8 cellular contexts compared by ENCODE assay signal in genomic region chr2:177161741-177162440, GRCh38. TPM values are rescaled to one million over a fixed set of nuclear protein-coding genes. Genes with fewer than 3 reads are reported as not detected.
DNase-seq lines count a peak whose midpoint lies in the region; ATAC-seq and TF ChIP-seq lines count a peak whose summit lies in the region.

No MANE protein-coding gene starts in this region.

- H3K36me3 ChIP-seq in heart right ventricle: no peaks in the 10 kb centered on the region
- no peaks in the 10 kb centered on the region for H3K36me3 ChIP-seq in lower lobe of right lung

- in situ Hi-C loops in astrocyte of the spinal cord (cut with HindIII; ENCODE audit: low sequenced_read_pairs): no loop called here

- 47 to 49% methylated on average over 12 of the region's 12 CpGs for WGBS in heart right ventricle, 2 donors
- WGBS in right cardiac atrium: 45% methylated on average over 12 of the region's 12 CpGs

- no peak for DNase-seq in heart right ventricle
- no peak for DNase-seq in right cardiac atrium
- peak; percentile 2 for DNase-seq in NCI-H146 treated with DMSO at 0.1 percent for 48 hours (lab: John Stamatoyannopoulos, UW; ENCODE audit: unreplicated experiment)
- DNase-seq in astrocyte of the spinal cord (ENCODE audit: low read depth, low spot score): peak; percentile 36
- no peak for DNase-seq in lower lobe of right lung
- DNase-seq in islet precursor cell: no peak

- intact Hi-C loops in heart right ventricle (cut with DNase I) (loop anchor here (2.0 to 10.0 kb wide), 11 partner anchors 103 to 600 kb away; partner anchors contain the start of gene NFE2L2 (in 2 of the 10)), right cardiac atrium (cut with DNase I) (loop anchor here (5.0 to 10.0 kb wide), 6 partner anchors 53 to 593 kb away; partner anchors contain the start of genes HNRNPA3 (in 1 of the 4) and NFE2L2 (in 1 of the 4)), lower lobe of right lung (cut with DNase I) (loop anchor here (10.0 kb wide), 1 partner anchor 103 kb away; the partner anchor contains the start of gene NFE2L2)

- H3K9me3 ChIP-seq in heart right ventricle: no peaks in the 10 kb centered on the region
- no peaks in the 10 kb centered on the region for H3K9me3 ChIP-seq in right cardiac atrium (ENCODE audit: control insufficient read depth, low read length)
- H3K9me3 ChIP-seq in lower lobe of right lung: no peaks in the 10 kb centered on the region

- peak in 8 of 9 donors; percentile 25 to 70 (median 57) for TF ChIP-seq CTCF in heart right ventricle (IDR thresholded peaks at IDR 0.05)
- TF ChIP-seq CTCF in astrocyte of the spinal cord (IDR thresholded peaks at IDR 0.05; ENCODE audit: low read depth, low read length): peak; percentile 61
- peak; percentile 58 for TF ChIP-seq CTCF in lower lobe of right lung (IDR thresholded peaks at IDR 0.05)

- H3K27me3 ChIP-seq in heart right ventricle (no peaks in the 10 kb centered on the region), right cardiac atrium (ENCODE audit: control insufficient read depth, insufficient read depth) (no peaks in the 10 kb centered on the region), lower lobe of right lung (ENCODE audit: low read depth) (no peaks in the 10 kb centered on the region)

- H3K4me1 ChIP-seq in heart right ventricle: peaks cover 8 to 28% (median 19%) of the 10 kb centered on the region in 9 donors
- no peaks in the 10 kb centered on the region for H3K4me1 ChIP-seq in right cardiac atrium (ENCODE audit: control insufficient read depth, insufficient read depth, low read length)
- H3K4me1 ChIP-seq in lower lobe of right lung: peaks cover 19% of the 10 kb centered on the region

- no peak overlapping the region for H3K27ac ChIP-seq in heart right ventricle
- no peak overlapping the region for H3K27ac ChIP-seq in right cardiac atrium (ENCODE audit: low read length)
- no peak overlapping the region for H3K27ac ChIP-seq in lower lobe of right lung

- ATAC-seq in heart right ventricle (no peak), right cardiac atrium (no peak), lower lobe of right lung (no peak), GM18907 (IDR thresholded peaks at IDR 0.05; ENCODE audit: unreplicated experiment) (no peak), HG03342 (IDR thresholded peaks at IDR 0.05; ENCODE audit: unreplicated experiment) (no peak)

- H3K4me3 ChIP-seq in heart right ventricle (no peak overlapping the region), right cardiac atrium (ENCODE audit: low read length) (no peak overlapping the region), astrocyte of the spinal cord (ENCODE audit: low read depth, low read length) (no peak overlapping the region), lower lobe of right lung (no peak overlapping the region)

RNA-seq across cellular contexts. Expression of gene HNRNPA3, which starts 50.7 kb away (rescaled TPM):
- total RNA-seq in heart right ventricle: 10 to 100 TPM; 63.7 to 93.8 (median 77.6) TPM
- polyA plus RNA-seq in heart right ventricle: 10 to 100 TPM; 78.3 to 93.7 TPM
- 100 to 1,000 TPM in 1 of 4 donors, 10 to 100 TPM in 3; 66.9 to 110 (median 84.2) TPM for total RNA-seq in right cardiac atrium
- 74.1 TPM for polyA plus RNA-seq in right cardiac atrium
- 132 TPM for total RNA-seq in lower lobe of right lung

Comparison
In these comparisons a context has a peak if more than half of its experiments do, and no peak if none do; other contexts are left out.
1. DNase-seq: peak in NCI-H146 treated with DMSO at 0.1 percent for 48 hours (single experiment) and astrocyte of the spinal cord (single experiment); none in heart right ventricle (0 of 2), right cardiac atrium (0 of 3), lower lobe of right lung (single experiment) and islet precursor cell (single experiment).
2. Peak in every context shown above with its lines, with median percentiles within 50 percentile points of each other: CTCF ChIP-seq.